ENCODE assay signal across 1 cellular context in genomic region chr10:32346551-32347362, GRCh38.
TF ChIP-seq lines count a peak whose summit lies in the region.

EPC1 (minus strand) TSS chr10:32347158; CDS start chr10:32346915, 243 bp downstream.

TF ChIP-seq in K562, 482 proteins besides CTCF, POLR2A, EP300 and RAD21 (continued from another document and continues in another):
- TF ChIP-seq REST (CRISPR knock-in tag; IDR thresholded peaks at IDR 0.05; ENCODE audit: low read depth) (0 out of 2 replicates have a peak, but pooled peaks have one; percentile 33), JUND (IDR thresholded peaks at IDR 0.05; ENCODE audit: borderline replicate concordance, low read depth, low read length) (0 out of 2 replicates have a peak, but pooled peaks have one; percentile 3), JUND (tag; IDR thresholded peaks at IDR 0.05; ENCODE audit: borderline replicate concordance, low read depth, low read length) (no peak; the same call in 2 of the 3 replicates), ZNF644 (tag; IDR thresholded peaks at IDR 0.05; ENCODE audit: low read depth) (peak; percentile 83), TBL1XR1 (IDR thresholded peaks at IDR 0.05; ENCODE audit: low read length in 2 of 2) (no peak), MECOM (CRISPR knock-in tag; IDR thresholded peaks at IDR 0.05) (peak; percentile 62; the same call in 1 of the 2 replicates), CHD1 (IDR thresholded peaks at IDR 0.05; ENCODE audit: low read length) (peak; percentile 96), CBFB (CRISPR knock-in tag; IDR thresholded peaks at IDR 0.05) (peak; percentile 71), HMG20B (CRISPR knock-in tag; IDR thresholded peaks at IDR 0.05) (no peak), CXXC5 (CRISPR knock-in tag; IDR thresholded peaks at IDR 0.05) (peak; percentile 94), TCF3 (CRISPR knock-in tag; IDR thresholded peaks at IDR 0.05) (peak; percentile 28; the same call in 1 of the 2 replicates), FIP1L1 (IDR thresholded peaks at IDR 0.05; ENCODE audit: low read depth, low read length, poor library complexity, severe bottlenecking) (peak; percentile 55), CREB5 (CRISPR knock-in tag; IDR thresholded peaks at IDR 0.05) (0 out of 2 replicates have a peak, but pooled peaks have one; percentile 48), E2F6 (IDR thresholded peaks at IDR 0.05; ENCODE audit: borderline replicate concordance in 1 of 2, extremely low read depth in 1 of 2, insufficient read depth in 1 of 2, insufficient read length in 1 of 2, low read depth in 1 of 2, low read length in 1 of 2, poor library complexity in 1 of 2, severe bottlenecking in 1 of 2) (peak; percentile 96 to 99), BMI1 (IDR thresholded peaks at IDR 0.05; ENCODE audit: low read length) (no peak), CREB3L1 (IDR thresholded peaks at IDR 0.05; ENCODE audit: borderline replicate concordance, low read depth) (peak; percentile 76; the same call in 1 of the 2 replicates), LEF1 (IDR thresholded peaks at IDR 0.05) (no peak), ZBTB17 (CRISPR knock-in tag; IDR thresholded peaks at IDR 0.05) (peak; percentile 51; the same call in 1 of the 2 replicates), ZNF449 (CRISPR knock-in tag; IDR thresholded peaks at IDR 0.05) (0 out of 2 replicates have a peak, but pooled peaks have one; percentile 11), UBTF (IDR thresholded peaks at IDR 0.05; ENCODE audit: borderline replicate concordance in 1 of 2, low read depth in 2 of 2, low read length in 2 of 2) (peak; percentile 62 to 63; a peak in 2 of 4 replicates), HNRNPK (IDR thresholded peaks at IDR 0.05; ENCODE audit: low read depth, low read length, poor library complexity, severe bottlenecking) (no peak), ZNF217 (CRISPR knock-in tag; IDR thresholded peaks at IDR 0.05) (no peak), POU5F1 (IDR thresholded peaks at IDR 0.05; ENCODE audit: borderline replicate concordance, low read depth, low read length, partially characterized antibody) (no peak), SOX6 (IDR thresholded peaks at IDR 0.05) (0 out of 2 replicates have a peak, but pooled peaks have one; percentile 21), RNF2 (IDR thresholded peaks at IDR 0.05) (peak; percentile 47; the same call in 1 of the 2 replicates), SRSF3 (IDR thresholded peaks at IDR 0.05; ENCODE audit: insufficient read depth, low read length) (peak; percentile 99; the same call in 1 of the 2 replicates), YY1 (IDR thresholded peaks at IDR 0.05; ENCODE audit: borderline replicate concordance in 1 of 3, control insufficient read depth in 1 of 3, extremely low read depth in 1 of 3, insufficient read depth in 3 of 3, insufficient read length in 1 of 3, insufficient replicate concordance in 2 of 3, low read depth in 1 of 3, low read length in 2 of 3) (peak; percentile 81 to 96 (median 93)), RBBP5 (IDR thresholded peaks at IDR 0.05; ENCODE audit: borderline replicate concordance, insufficient read depth, low read length, poor library complexity, severe bottlenecking) (peak; percentile 90), ELK3 (CRISPR knock-in tag; IDR thresholded peaks at IDR 0.05) (no peak), ZNF830 (CRISPR knock-in tag; IDR thresholded peaks at IDR 0.05) (peak; percentile 94), HMGXB4 (CRISPR knock-in tag; IDR thresholded peaks at IDR 0.05) (peak; percentile 66; the same call in 1 of the 2 replicates), TAF9B (IDR thresholded peaks at IDR 0.05; ENCODE audit: partially characterized antibody) (peak; percentile 89), PRPF4 (IDR thresholded peaks at IDR 0.05; ENCODE audit: insufficient read depth, low read depth, low read length, poor library complexity, severe bottlenecking) (peak; percentile 16), NCOA2 (IDR thresholded peaks at IDR 0.05; ENCODE audit: partially characterized antibody in 2 of 2) (peak in 1 of 2 experiments; percentile 30), AFF1 (IDR thresholded peaks at IDR 0.05; ENCODE audit: low read depth in 1 of 2, partially characterized antibody in 2 of 2) (no peak), KDM4B (IDR thresholded peaks at IDR 0.05; ENCODE audit: borderline replicate concordance in 2 of 2, low read depth in 1 of 2) (peak in 1 of 2 experiments; percentile 61; a peak in 1 of 4 replicates), ZNF778 (CRISPR knock-in tag; IDR thresholded peaks at IDR 0.05) (no peak), TOE1 (IDR thresholded peaks at IDR 0.05; ENCODE audit: borderline replicate concordance) (0 out of 2 replicates have a peak, but pooled peaks have one; percentile 9), TOE1 (CRISPR knock-in tag; IDR thresholded peaks at IDR 0.05; ENCODE audit: borderline replicate concordance, low read depth) (no peak), CREM (IDR thresholded peaks at IDR 0.05; ENCODE audit: low read depth) (peak; percentile 53), MBD2 (IDR thresholded peaks at IDR 0.05; ENCODE audit: borderline replicate concordance, low read depth) (peak; percentile 36; the same call in 1 of the 2 replicates), GATA2 (CRISPR knock-in tag; IDR thresholded peaks at IDR 0.05) (0 out of 2 replicates have a peak, but pooled peaks have one; percentile 16)
